Comparison of ENCODE assay signal across 12 cellular contexts in genomic region chr2:28399289-28399688, GRCh38. TPM values are rescaled to one million over a fixed set of nuclear protein-coding genes. Genes with fewer than 3 reads are reported as not detected.
DNase-seq lines count a peak whose midpoint lies in the region; ATAC-seq and TF ChIP-seq lines count a peak whose summit lies in the region.
"Had no signal": no experiment of that assay in that cellular context is flagged by ENCODE, and none has a peak within 500 bp of the region (broad histone marks: within the 10 kb centered on the region; RNA-seq: fewer than 3 reads in every experiment).

No MANE protein-coding gene starts in this region.

- peaks cover 38 to 100% (median 100%) of the 10 kb centered on the region in 11 experiments for H3K36me3 ChIP-seq in BLaER1 treated with 17β-estradiol and CSF1 and Interleukin-3, amounts not matched to agents 10 nM and 100 nM
- H3K36me3 ChIP-seq in heart right ventricle (peaks cover 0 to 80% (median 9%) of the 10 kb centered on the region in 9 donors), gastrocnemius medialis (peaks cover 5 to 46% of the 10 kb centered on the region in 2 donors)
- no peaks in the 10 kb centered on the region for H3K36me3 ChIP-seq in CD8-positive, alpha-beta T cell (ENCODE audit: insufficient read depth, low read length)
- H3K36me3 ChIP-seq: neural progenitor cell had no signal

- no peaks in the 10 kb centered on the region for H3K27me3 Mint-ChIP-seq in activated T-helper 17 cell treated with anti-CD3 and anti-CD28 coated beads, Interleukin-2, amount 50 U/mL, for 72 hours
- H3K27me3 Mint-ChIP-seq in CD8-positive, alpha-beta T cell (ENCODE audit: low read depth) = no peaks in the 10 kb centered on the region

- H3K36me3 Mint-ChIP-seq in activated T-helper 17 cell treated with anti-CD3 and anti-CD28 coated beads, Interleukin-2, amount 50 U/mL, for 72 hours (ENCODE audit: low read depth) = no peaks in the 10 kb centered on the region
- peaks cover 14% of the 10 kb centered on the region for H3K36me3 Mint-ChIP-seq in CD8-positive, alpha-beta T cell

- in situ Hi-C loops in gastrocnemius medialis (cut with MboI; ENCODE audit: low sequenced_read_pairs in 4 of 4) = loop anchor here in 2 of 4 donors (5.0 to 10.0 kb wide), 2 partner anchors 234 to 692 kb away; no protein-coding TSS in a partner anchor

- H3K9me3 Mint-ChIP-seq in activated T-helper 17 cell treated with anti-CD3 and anti-CD28 coated beads, Interleukin-2, amount 50 U/mL, for 72 hours = no peaks in the 10 kb centered on the region
- H3K9me3 Mint-ChIP-seq in CD8-positive, alpha-beta T cell = no peaks in the 10 kb centered on the region
- H3K9me3 Mint-ChIP-seq: neural progenitor cell had no signal

- no peak for TF ChIP-seq POLR2A in gastrocnemius medialis (IDR thresholded peaks at IDR 0.05)

- peaks cover 100% of the 10 kb centered on the region in 11 experiments for H4K20me1 ChIP-seq in BLaER1 treated with 17β-estradiol and CSF1 and Interleukin-3, amounts not matched to agents 10 nM and 100 nM

- ATAC-seq in activated T-helper 17 cell treated with anti-CD3 and anti-CD28 coated beads, Interleukin-2, amount 50 U/mL, for 72 hours (replicated peaks) = no peak
- ATAC-seq in heart right ventricle = no peak
- no peak for ATAC-seq in gastrocnemius medialis
- no peak for ATAC-seq in CD8-positive, alpha-beta T cell
- ATAC-seq: activated CD4-positive, CD25-positive, alpha-beta regulatory T cell treated with anti-CD3 and anti-CD28 coated beads, Interleukin-2, amount 50 U/mL, for 24 hours had no signal

- DNase-seq in heart right ventricle (no peak), gastrocnemius medialis (no peak), retina (no peak), GF-D8 (lab: John Stamatoyannopoulos, UW) (no peak), medulla oblongata (ENCODE audit: extremely low spot score) (no peak)
- DNase-seq in CD8-positive, alpha-beta T cell = no peak
- DNase-seq: activated effector memory CD4-positive, alpha-beta T cell treated with anti-CD3 and anti-CD28 coated beads, Interleukin-2, amount 50 U/mL, for 16 hours; NCI-H2081 had no signal

- intact Hi-C loops in heart right ventricle (cut with DNase I) (loop anchor here in 7 of 10 donors (5.0 to 10.0 kb wide), 17 partner anchors 124 to 697 kb away; partner anchors contain the start of genes MRPL33 (in 5 of the 7), BABAM2 (in 1 of the 7) and RBKS (in 1 of the 7)), gastrocnemius medialis (cut with DNase I; ENCODE audit: low total_unique reads) (loop anchor here (2.0 to 10.0 kb wide), 7 partner anchors 353 to 716 kb away; partner anchors contain the start of genes BABAM2, CLIP4, MRPL33 and PPP1CB)
- intact Hi-C loops in CD8-positive, alpha-beta T cell (cut with DNase I, micrococcal nuclease) = loop anchor here (5.0 to 10.0 kb wide), 3 partner anchors 434 to 697 kb away; no protein-coding TSS in a partner anchor

- H3K9me3 ChIP-seq in BLaER1 treated with 17β-estradiol and CSF1 and Interleukin-3, amounts not matched to agents 10 nM and 100 nM (replicated peaks in 1 of 11) = peaks cover 0 to 17% (median 0%) of the 10 kb centered on the region in 11 experiments; a peak in 5 of 22 replicates
- H3K9me3 ChIP-seq in heart right ventricle (no peaks in the 10 kb centered on the region), gastrocnemius medialis (no peaks in the 10 kb centered on the region)
- H3K9me3 ChIP-seq in CD8-positive, alpha-beta T cell (ENCODE audit: low read length) = no peaks in the 10 kb centered on the region

- H3K4me2 ChIP-seq in BLaER1 treated with 17β-estradiol and CSF1 and Interleukin-3, amounts not matched to agents 10 nM and 100 nM = peak overlapping the region in 9 of 11 experiments; percentile 80 to 95 (median 89); a peak in 16 of 22 replicates

- H3K4me3 ChIP-seq in BLaER1 treated with 17β-estradiol and CSF1 and Interleukin-3, amounts not matched to agents 10 nM and 100 nM = peak overlapping the region in 7 of 10 experiments; percentile 15 to 100 (median 96); a peak in 10 of 20 replicates
- peak overlapping the region in 1 of 10 donors; percentile 97 for H3K4me3 ChIP-seq in heart right ventricle
- peak overlapping the region; percentile 76 to 97 (median 88) for H3K4me3 ChIP-seq in gastrocnemius medialis
- H3K4me3 ChIP-seq in CD8-positive, alpha-beta T cell (ENCODE audit: low read depth, low read length) = no peak overlapping the region

- POLR2A ChIA-PET in CD8-positive, alpha-beta T cell (lab: Charles Lee) = no interaction called here

- H3K9ac ChIP-seq in BLaER1 treated with 17β-estradiol and CSF1 and Interleukin-3, amounts not matched to agents 10 nM and 100 nM = peak overlapping the region in 6 of 11 experiments; percentile 11 to 100 (median 99); a peak in 9 of 22 replicates
- H3K9ac ChIP-seq: neural progenitor cell had no signal

- WGBS in heart right ventricle, 2 donors = 77 to 78% methylated on average over 11 of the region's 11 CpGs

- TF ChIP-seq CTCF in heart right ventricle (IDR thresholded peaks at IDR 0.05) (no peak), gastrocnemius medialis (IDR thresholded peaks at IDR 0.05 in 4 of 5, conservative IDR thresholded peaks at IDR 0.05 in 1 of 5) (no peak)
- no peak for TF ChIP-seq CTCF in CD8-positive, alpha-beta T cell (IDR thresholded peaks at IDR 0.05)

- H3K27ac Mint-ChIP-seq in activated T-helper 17 cell treated with anti-CD3 and anti-CD28 coated beads, Interleukin-2, amount 50 U/mL, for 72 hours = peak overlapping the region; percentile 33
- H3K27ac Mint-ChIP-seq in CD8-positive, alpha-beta T cell = no peak overlapping the region
- H3K27ac Mint-ChIP-seq: neural progenitor cell had no signal

- CTCF ChIA-PET in CD8-positive, alpha-beta T cell (lab: Charles Lee) = no interaction called here

- peaks cover 0 to 18% (median 5%) of the 10 kb centered on the region in 11 experiments; a peak in 7 of 22 replicates for H3K27me3 ChIP-seq in BLaER1 treated with 17β-estradiol and CSF1 and Interleukin-3, amounts not matched to agents 10 nM and 100 nM
- H3K27me3 ChIP-seq in heart right ventricle (no peaks in the 10 kb centered on the region), gastrocnemius medialis (no peaks in the 10 kb centered on the region)
- H3K27me3 ChIP-seq in CD8-positive, alpha-beta T cell (ENCODE audit: insufficient read depth, low read length) = no peaks in the 10 kb centered on the region

- H3K4me1 ChIP-seq in BLaER1 treated with 17β-estradiol and CSF1 and Interleukin-3, amounts not matched to agents 10 nM and 100 nM = peaks cover 54 to 76% (median 74%) of the 10 kb centered on the region in 10 experiments
- H3K4me1 ChIP-seq in heart right ventricle (peaks cover 26 to 93% (median 70%) of the 10 kb centered on the region in 9 donors), gastrocnemius medialis (peaks cover 69% of the 10 kb centered on the region in 2 donors)
- peaks cover 36% of the 10 kb centered on the region for H3K4me1 ChIP-seq in CD8-positive, alpha-beta T cell (ENCODE audit: insufficient read depth, low read length)

- H3K4me1 Mint-ChIP-seq in activated T-helper 17 cell treated with anti-CD3 and anti-CD28 coated beads, Interleukin-2, amount 50 U/mL, for 72 hours = peaks cover 38% of the 10 kb centered on the region
- peaks cover 37% of the 10 kb centered on the region for H3K4me1 Mint-ChIP-seq in CD8-positive, alpha-beta T cell (ENCODE audit: low read depth)

- no peak overlapping the region for H3K4me3 Mint-ChIP-seq in activated T-helper 17 cell treated with anti-CD3 and anti-CD28 coated beads, Interleukin-2, amount 50 U/mL, for 72 hours
- no peak overlapping the region for H3K4me3 Mint-ChIP-seq in CD8-positive, alpha-beta T cell
- H3K4me3 Mint-ChIP-seq: neural progenitor cell had no signal

- peak overlapping the region in 5 of 11 experiments; percentile 14 to 99 (median 99); a peak in 6 of 22 replicates for H3K27ac ChIP-seq in BLaER1 treated with 17β-estradiol and CSF1 and Interleukin-3, amounts not matched to agents 10 nM and 100 nM
- H3K27ac ChIP-seq in heart right ventricle (peak overlapping the region in 8 of 10 donors; percentile 25 to 100 (median 82)), gastrocnemius medialis (peak overlapping the region; percentile 98 to 100 (median 99))
- H3K27ac ChIP-seq in CD8-positive, alpha-beta T cell (ENCODE audit: low read depth, low read length) = no peak overlapping the region

RNA-seq across cellular contexts. Expression of gene FOSL2, which starts 6.6 kb away (rescaled TPM):
- total RNA-seq in activated T-helper 17 cell treated with anti-CD3 and anti-CD28 coated beads, Interleukin-2, amount 50 U/mL, for 72 hours = 100 to 1,000 TPM in 1 of 2 donors, 10 to 100 TPM in 1; 90.9 to 214 TPM
- 100 to 1,000 TPM in 1 of 10 donors, 10 to 100 TPM in 9; 29.7 to 182 (median 60.3) TPM for total RNA-seq in heart right ventricle
- polyA plus RNA-seq in heart right ventricle = 10 to 100 TPM; 16.5 to 24.0 TPM
- total RNA-seq in gastrocnemius medialis = 100 to 1,000 TPM; 193 to 214 (median 210) TPM
- 100 to 1,000 TPM; 359 to 360 TPM for total RNA-seq in CD8-positive, alpha-beta T cell
